ENCODE assay signal across 8 cellular contexts in genomic region chr1:27599605-27600499, GRCh38. TPM values are rescaled to one million over a fixed set of nuclear protein-coding genes. Genes with fewer than 3 reads are reported as not detected.
A peak's percentile ranks its signal among the peaks of the same experiment; 100 is the strongest.
DNase-seq lines count a peak whose midpoint lies in the region; ATAC-seq, FAIRE-seq and TF ChIP-seq lines count a peak whose summit lies in the region.

No MANE protein-coding gene starts in this region.

- H3K36me3 ChIP-seq in heart right ventricle, result peaks cover 0 to 9% (median 0%) of the 10 kb centered on the region in 9 donors
- no peaks in the 10 kb centered on the region for H3K36me3 ChIP-seq in adrenal gland (replicated peaks in 1 of 2)
- H3K36me3 ChIP-seq in upper lobe of right lung, result no peaks in the 10 kb centered on the region
- no peaks in the 10 kb centered on the region for H3K36me3 ChIP-seq in small intestine (ENCODE audit: control insufficient read depth in 2 of 2, insufficient read depth in 2 of 2, low read length in 2 of 2)

- no peak for DNase-seq in heart right ventricle
- DNase-seq in Right ventricle myocardium superior, result no peak
- no peak for DNase-seq in adrenal gland
- DNase-seq in mesothelial cell of epicardium (ENCODE audit: low spot score in 2 of 2, unreplicated experiment in 2 of 2), result no peak
- no peak for DNase-seq in upper lobe of right lung
- no peak for DNase-seq in urothelium cell line (ENCODE audit: low spot score)
- DNase-seq in small intestine, result no peak

- 42 to 46% methylated on average over 9 of the region's 9 CpGs for WGBS in heart right ventricle, 2 donors
- 26 to 40% (median 29%) methylated on average over 7 to 9 of the region's 9 CpGs for WGBS in adrenal gland, 4 donors
- WGBS in small intestine, 3 donors, result 49% methylated on average over 9 of the region's 9 CpGs

- peaks cover 4% of the 10 kb centered on the region for H3K4me1 Mint-ChIP-seq in mesothelial cell of epicardium

- H3K36me3 Mint-ChIP-seq in mesothelial cell of epicardium, result no peaks in the 10 kb centered on the region

- TF ChIP-seq CTCF in heart right ventricle (IDR thresholded peaks at IDR 0.05), result no peak
- no peak for TF ChIP-seq CTCF in adrenal gland (IDR thresholded peaks at IDR 0.05)
- TF ChIP-seq CTCF in mesothelial cell of epicardium (IDR thresholded peaks at IDR 0.05; ENCODE audit: unreplicated experiment), result no peak
- no peak for TF ChIP-seq CTCF in upper lobe of right lung (IDR thresholded peaks at IDR 0.05)

- peak overlapping the region; percentile 30 to 100 (median 96) for H3K27ac ChIP-seq in heart right ventricle
- H3K27ac ChIP-seq in adrenal gland, result peak overlapping the region; percentile 58 to 96 (median 83)
- H3K27ac ChIP-seq in upper lobe of right lung, result peak overlapping the region; percentile 30
- H3K27ac ChIP-seq in small intestine (ENCODE audit: low read depth in 1 of 2, low read length in 1 of 2), result peak overlapping the region in 1 of 2 donors; percentile 36

- H3K4me3 Mint-ChIP-seq in mesothelial cell of epicardium, result peak overlapping the region; percentile 89

- no peak for TF ChIP-seq POLR2A in adrenal gland (IDR thresholded peaks at IDR 0.05)

- H3K9me3 ChIP-seq in heart right ventricle, result no peaks in the 10 kb centered on the region
- no peaks in the 10 kb centered on the region for H3K9me3 ChIP-seq in adrenal gland (replicated peaks in 1 of 3)
- H3K9me3 ChIP-seq in upper lobe of right lung, result no peaks in the 10 kb centered on the region
- no peaks in the 10 kb centered on the region for H3K9me3 ChIP-seq in small intestine (ENCODE audit: control insufficient read depth, low read depth)

- H3K4me3 ChIP-seq in heart right ventricle (peak overlapping the region in 6 of 10 donors; percentile 1 to 99 (median 26)), adrenal gland (peak overlapping the region in 1 of 4 donors; percentile 43), upper lobe of right lung (no peak overlapping the region), small intestine (ENCODE audit: low read depth in 1 of 2, low read length in 2 of 2) (no peak overlapping the region)

- FAIRE-seq in urothelium cell line (lab: Jason Lieb, UNC) (no peak), small intestine (lab: Jason Lieb, UNC) (no peak)

- H3K27me3 Mint-ChIP-seq in mesothelial cell of epicardium (ENCODE audit: low read depth), result no peaks in the 10 kb centered on the region

- peaks cover 57 to 85% (median 83%) of the 10 kb centered on the region in 9 donors for H3K4me1 ChIP-seq in heart right ventricle
- H3K4me1 ChIP-seq in adrenal gland (replicated peaks in 1 of 2), result peaks cover 72 to 79% of the 10 kb centered on the region in 2 donors
- H3K4me1 ChIP-seq in upper lobe of right lung, result peaks cover 49% of the 10 kb centered on the region
- peaks cover 3 to 6% of the 10 kb centered on the region in 2 donors for H3K4me1 ChIP-seq in small intestine (ENCODE audit: control insufficient read depth in 2 of 2, insufficient read depth in 1 of 2, low read depth in 1 of 2, low read length in 1 of 2)

- H3K27me3 ChIP-seq in heart right ventricle (peaks cover 0 to 4% (median 0%) of the 10 kb centered on the region in 7 donors), adrenal gland (no peaks in the 10 kb centered on the region), upper lobe of right lung (no peaks in the 10 kb centered on the region), small intestine (ENCODE audit: control insufficient read depth in 2 of 2, insufficient read depth in 2 of 2, low read length in 2 of 2) (no peaks in the 10 kb centered on the region)

- H3K27ac Mint-ChIP-seq in mesothelial cell of epicardium, result no peak overlapping the region

- intact Hi-C loops in heart right ventricle (cut with DNase I), result loop anchor here in 9 of 10 donors (2.0 to 10.0 kb wide), 14 partner anchors 31 to 305 kb away; partner anchors contain the start of gene WASF2 (in 1 of the 9)
- intact Hi-C loops in Right ventricle myocardium superior (cut with DNase I), result loop anchor here (5.0 kb wide), 1 partner anchor 43 kb away; no protein-coding TSS in a partner anchor
- intact Hi-C loops in adrenal gland (cut with DNase I), result loop anchor here in 1 of 2 donors (5.0 kb wide), 2 partner anchors 43 to 203 kb away; no protein-coding TSS in a partner anchor
- intact Hi-C loops in upper lobe of right lung (cut with DNase I), result loop anchor here (10.0 kb wide), 2 partner anchors 65 to 205 kb away; partner anchors contain the start of gene GPR3

- no peaks in the 10 kb centered on the region for H3K9me3 Mint-ChIP-seq in mesothelial cell of epicardium

- ATAC-seq in heart right ventricle, result no peak
- no peak for ATAC-seq in Right ventricle myocardium superior (ENCODE audit: poor library complexity)
- ATAC-seq in upper lobe of right lung, result no peak
- ATAC-seq in HG02885 (IDR thresholded peaks at IDR 0.05; ENCODE audit: poor library complexity, unreplicated experiment), result no peak

RNA-seq across cellular contexts. Expression of gene AHDC1, which starts 4.1 kb away (rescaled TPM):
- total RNA-seq in heart right ventricle (10 to 100 TPM; 32.2 to 53.1 (median 42.9) TPM), Right ventricle myocardium superior (47.4 TPM), adrenal gland (100 to 1,000 TPM in 1 of 8 donors, 10 to 100 TPM in 7; 43.9 to 111 (median 71.8) TPM), mesothelial cell of epicardium (71.4 to 73.5 TPM (median 72.1 TPM) in 3 replicates), upper lobe of right lung (34.2 TPM)
- polyA plus RNA-seq in heart right ventricle (10 to 100 TPM; 17.0 to 33.7 TPM), adrenal gland (10 to 100 TPM; 10.4 to 98.5 (median 27.0) TPM), small intestine (1 to 10 TPM; 3.5 to 8.7 (median 5.1) TPM)

RNA-seq across cellular contexts. Expression of gene FGR, which starts 35.1 kb away (rescaled TPM):
- total RNA-seq in heart right ventricle (10 to 100 TPM in 1 of 10 donors, 1 to 10 TPM in 9; 1.4 to 11.0 (median 2.4) TPM), Right ventricle myocardium superior (3.7 TPM), adrenal gland (10 to 100 TPM in 4 of 8 donors, 1 to 10 TPM in 4; 4.7 to 16.0 (median 10.4) TPM), mesothelial cell of epicardium (0.11 to 0.53 TPM (median 0.20 TPM) in 3 replicates), upper lobe of right lung (149 TPM)
- polyA plus RNA-seq in heart right ventricle (1 to 10 TPM; 4.8 to 6.9 TPM), adrenal gland (10 to 100 TPM in 2 of 3 donors, 1 to 10 TPM in 1; 6.0 to 51.9 (median 11.3) TPM), small intestine (10 to 100 TPM in 1 of 3 donors, 1 to 10 TPM in 2; 1.6 to 12.6 (median 1.6) TPM)

Comparison
In these comparisons a context has a peak if more than half of its experiments do, and no peak if none do; other contexts are left out.
1. H3K4me3 ChIP-seq: peak in heart right ventricle (6 of 10); none in upper lobe of right lung (single experiment) and small intestine (0 of 2).